9 cellular contexts compared by ENCODE assay signal in the genomic region with DNA sequence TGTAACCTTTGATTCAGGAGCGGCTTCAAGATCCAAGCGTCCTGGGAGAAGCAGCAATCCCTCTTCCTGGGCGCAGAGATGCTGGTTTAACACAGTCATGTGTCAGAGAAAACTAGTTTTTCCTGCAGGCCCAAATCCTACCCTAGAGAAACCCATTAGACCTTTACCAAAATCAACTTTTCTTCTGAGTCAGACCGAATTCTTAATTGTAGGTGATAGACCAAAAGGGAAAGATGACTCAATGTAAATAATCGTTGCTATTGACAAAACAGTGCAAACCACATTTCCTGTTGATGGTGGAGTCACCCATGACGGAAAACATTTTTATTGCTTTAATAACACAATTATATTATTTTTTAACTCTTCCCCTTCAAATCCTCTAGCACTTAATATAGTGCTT. TPM values are rescaled to one million over a fixed set of nuclear protein-coding genes. Genes with fewer than 3 reads are reported as not detected.
DNase-seq lines count a peak whose midpoint lies in the region; ATAC-seq and TF ChIP-seq lines count a peak whose summit lies in the region.
"Had no signal": no experiment of that assay in that cellular context is flagged by ENCODE, and none has a peak within 500 bp of the region (broad histone marks: within the 10 kb centered on the region; RNA-seq: fewer than 3 reads in every experiment).

No MANE protein-coding gene starts in this region.

- H3K4me1 ChIP-seq in ascending aorta (no peaks in the 10 kb centered on the region), Karpas-422 (ENCODE audit: low read length) (no peaks in the 10 kb centered on the region)

- no peak for DNase-seq in activated CD4-positive, CD25-positive, alpha-beta regulatory T cell treated with anti-CD3 and anti-CD28 coated beads, Interleukin-2, amount 50 U/mL, for 72 hours
- DNase-seq in T-cell = no peak
- no peak for DNase-seq in natural killer cell treated with Interleukin-12 subunit alpha and Interleukin-12 subunit beta and Interleukin-15 and Interleukin-18, amount 100 ng/mL, for 72 hours (ENCODE audit: low spot score)
- no peak for DNase-seq in ascending aorta (ENCODE audit: low spot score in 2 of 2)
- DNase-seq in Karpas-422 = no peak
- DNase-seq: ovary had no signal

- H3K9me3 Mint-ChIP-seq in T-cell = peaks cover 3 to 5% (median 4%) of the 10 kb centered on the region in 3 donors
- H3K9me3 Mint-ChIP-seq in natural killer cell treated with Interleukin-12 subunit alpha and Interleukin-12 subunit beta and Interleukin-15 and Interleukin-18, amount 100 ng/mL, for 72 hours = peaks cover 10% of the 10 kb centered on the region

- H3K27ac Mint-ChIP-seq in T-cell = peak overlapping the region; percentile 58 to 74
- H3K27ac Mint-ChIP-seq in natural killer cell treated with Interleukin-12 subunit alpha and Interleukin-12 subunit beta and Interleukin-15 and Interleukin-18, amount 100 ng/mL, for 72 hours = peak overlapping the region in 1 of 2 donors; percentile 42

- H3K79me2 ChIP-seq in Karpas-422 (ENCODE audit: low read length) = no peaks in the 10 kb centered on the region

- POLR2A ChIA-PET in T-cell (lab: Charles Lee) = no interaction called here

- H3K27me3 Mint-ChIP-seq in T-cell = no peaks in the 10 kb centered on the region
- H3K27me3 Mint-ChIP-seq in natural killer cell treated with Interleukin-12 subunit alpha and Interleukin-12 subunit beta and Interleukin-15 and Interleukin-18, amount 100 ng/mL, for 72 hours = peaks cover 0 to 17% of the 10 kb centered on the region in 2 donors

- peak; percentile 70 to 83 for ATAC-seq in activated CD4-positive, CD25-positive, alpha-beta regulatory T cell treated with anti-CD3 and anti-CD28 coated beads, Interleukin-2, amount 50 U/mL, for 24 hours
- ATAC-seq in HG02852 (IDR thresholded peaks at IDR 0.05; ENCODE audit: unreplicated experiment) = peak; percentile 51
- ATAC-seq in T-cell (replicated peaks in 1 of 4) = peak in 2 of 4 experiments; percentile 40 to 49
- ATAC-seq in natural killer cell treated with Interleukin-12 subunit alpha and Interleukin-12 subunit beta and Interleukin-15 and Interleukin-18, amount 100 ng/mL, for 72 hours = peak in 1 of 2 donors; percentile 80
- no peak for ATAC-seq in HG02642 (IDR thresholded peaks at IDR 0.05; ENCODE audit: poor library complexity, unreplicated experiment)

- H3K4me2 ChIP-seq in Karpas-422 (ENCODE audit: low read depth, low read length, poor library complexity, severe bottlenecking) = no peak overlapping the region

- H3K36me3 ChIP-seq in ascending aorta = no peaks in the 10 kb centered on the region
- no peaks in the 10 kb centered on the region for H3K36me3 ChIP-seq in Karpas-422 (ENCODE audit: insufficient read depth, low read length)
- H3K36me3 ChIP-seq: ovary had no signal

- no peaks in the 10 kb centered on the region for H4K20me1 ChIP-seq in Karpas-422 (ENCODE audit: insufficient read depth, low read depth, low read length)

- H3K27me3 ChIP-seq in ascending aorta (no peaks in the 10 kb centered on the region), Karpas-422 (ENCODE audit: low read length) (no peaks in the 10 kb centered on the region)
- H3K27me3 ChIP-seq: ovary had no signal

- H3K4me1 Mint-ChIP-seq in T-cell = peaks cover 18 to 37% (median 31%) of the 10 kb centered on the region in 3 donors
- H3K4me1 Mint-ChIP-seq in natural killer cell treated with Interleukin-12 subunit alpha and Interleukin-12 subunit beta and Interleukin-15 and Interleukin-18, amount 100 ng/mL, for 72 hours (ENCODE audit: low read depth in 2 of 2) = peaks cover 8 to 12% of the 10 kb centered on the region in 2 donors

- H3K27ac ChIP-seq in ascending aorta = no peak overlapping the region
- no peak overlapping the region for H3K27ac ChIP-seq in Karpas-422 (ENCODE audit: low read length)
- H3K27ac ChIP-seq: ovary had no signal

- no peak overlapping the region for H3K4me3 ChIP-seq in ascending aorta
- H3K4me3 ChIP-seq in Karpas-422 (ENCODE audit: low read length) = no peak overlapping the region
- H3K4me3 ChIP-seq: ovary had no signal

- intact Hi-C loops in ascending aorta (cut with DNase I) = no loop called here

- H2AFZ ChIP-seq in Karpas-422 (ENCODE audit: low read length) = no peak overlapping the region

- H3K9ac ChIP-seq in Karpas-422 (ENCODE audit: low read length) = no peak overlapping the region

- H3K9me2 ChIP-seq in Karpas-422 (replicated peaks; ENCODE audit: insufficient read depth, low read length) = no peaks in the 10 kb centered on the region

- no peak overlapping the region for H3K4me3 Mint-ChIP-seq in T-cell
- H3K4me3 Mint-ChIP-seq in natural killer cell treated with Interleukin-12 subunit alpha and Interleukin-12 subunit beta and Interleukin-15 and Interleukin-18, amount 100 ng/mL, for 72 hours = peak overlapping the region; percentile 53

- peaks cover 0 to 10% of the 10 kb centered on the region in 2 donors for H3K9me3 ChIP-seq in ascending aorta
- no peaks in the 10 kb centered on the region for H3K9me3 ChIP-seq in Karpas-422 (ENCODE audit: low read length)
- H3K9me3 ChIP-seq: ovary had no signal

- CTCF ChIA-PET in T-cell (lab: Charles Lee) = no interaction called here

- H3K36me3 Mint-ChIP-seq in T-cell = no peaks in the 10 kb centered on the region
- peaks cover 11% of the 10 kb centered on the region for H3K36me3 Mint-ChIP-seq in natural killer cell treated with Interleukin-12 subunit alpha and Interleukin-12 subunit beta and Interleukin-15 and Interleukin-18, amount 100 ng/mL, for 72 hours

- no peak for TF ChIP-seq CTCF in ascending aorta (IDR thresholded peaks at IDR 0.05)

RNA-seq across cellular contexts. Expression of a gene that starts 40.1 kb away (rescaled TPM):
- total RNA-seq in T-cell (under 1 TPM in 3 of 5 donors, not detected in 2; 0.26 to 0.46 (median 0.38) TPM), ascending aorta (6.5 TPM)
- under 1 TPM in 1 of 2 donors, not detected in 1; 0.14 TPM for total RNA-seq in natural killer cell treated with Interleukin-12 subunit alpha and Interleukin-12 subunit beta and Interleukin-15 and Interleukin-18, amount 100 ng/mL, for 72 hours
- total RNA-seq in Karpas-422 (2014; rRNA removed; shearing (Covaris generic); ENCODE audit: low replicate concordance) = not detected in 2 replicates
